In genomic region chr3:48715179-48715800, GRCh38 we compare ENCODE assay signal across 8 cellular contexts. TPM values are rescaled to one million over a fixed set of nuclear protein-coding genes. Genes with fewer than 3 reads are reported as not detected.
DNase-seq lines count a peak whose midpoint lies in the region; ATAC-seq and TF ChIP-seq lines count a peak whose summit lies in the region.

No MANE protein-coding gene starts in this region.

- no peak overlapping the region for H3K27ac ChIP-seq in PC-3 (ENCODE audit: low read length)
- no peak overlapping the region for H3K27ac ChIP-seq in SJCRH30

- TF ChIP-seq CTCF in PC-3 (conservative IDR thresholded peaks at IDR 0.05; ENCODE audit: low read depth, low read length) (no peak), epithelial cell of esophagus (IDR thresholded peaks at IDR 0.05; ENCODE audit: insufficient read depth, low read depth, low read length, missing control alignments) (no peak)

- no peaks in the 10 kb centered on the region for H3F3A ChIP-seq in PC-3 (ENCODE audit: low read length, unreplicated experiment)

- no peaks in the 10 kb centered on the region for H3K9me2 ChIP-seq in PC-3 (replicated peaks; ENCODE audit: low read length)

- ATAC-seq in PC-3 (no peak), GM21529 (IDR thresholded peaks at IDR 0.05; ENCODE audit: unreplicated experiment) (no peak), GM18858 (IDR thresholded peaks at IDR 0.05; ENCODE audit: unreplicated experiment) (no peak)

- H2AFZ ChIP-seq in PC-3 (ENCODE audit: low read length) = no peak overlapping the region

- peaks cover 66% of the 10 kb centered on the region for H3K79me2 ChIP-seq in PC-3 (ENCODE audit: low read length)

- POLR2A ChIA-PET in PC-3 (lab: Charles Lee; ENCODE audit: unreplicated experiment) = interaction anchor here (0.6 kb wide), 1 partner anchor 23 kb away, joined by 3 read pairs; no protein-coding TSS in a partner anchor

- H3K9me3 ChIP-seq in PC-3 (ENCODE audit: low read length) (no peaks in the 10 kb centered on the region), SJCRH30 (replicated peaks) (no peaks in the 10 kb centered on the region)

- no TSS peak for BruUV-seq in PC-3 (replicated peaks; lab: Mats Ljungman, UMichigan)

- intact Hi-C loops in PC-3 (cut with micrococcal nuclease) = no loop called here

- H4K20me1 ChIP-seq in PC-3 (ENCODE audit: low read length) = peaks cover 42% of the 10 kb centered on the region

- H3K27me3 ChIP-seq in PC-3 (ENCODE audit: low read length) = no peaks in the 10 kb centered on the region
- no peaks in the 10 kb centered on the region for H3K27me3 ChIP-seq in SJCRH30

- H3K9ac ChIP-seq in PC-3 (ENCODE audit: low read length) = peak overlapping the region; percentile 96

- H3K4me2 ChIP-seq in PC-3 (ENCODE audit: low read length) = peak overlapping the region; percentile 85

- H3K36me3 ChIP-seq in PC-3 (ENCODE audit: low read depth, low read length) = peaks cover 31% of the 10 kb centered on the region
- H3K36me3 ChIP-seq in SJCRH30 = peaks cover 36% of the 10 kb centered on the region

- CTCF ChIA-PET in PC-3 (lab: Charles Lee) = interaction anchor here (0.6 to 2.4 kb wide), 2 partner anchors 25 to 50 kb away, joined by 5 to 7 read pairs; no protein-coding TSS in a partner anchor

- DNase-seq in PC-3 (peak; percentile 23), epithelial cell of esophagus (ENCODE audit: low read depth) (peak; percentile 66), pons (ENCODE audit: low spot score) (peak; percentile 51), NCI-H345 treated with DMSO at 0.1 percent for 48 hours (lab: John Stamatoyannopoulos, UW; ENCODE audit: unreplicated experiment) (no peak), SJCRH30 (no peak)

- H3K4me3 ChIP-seq in GM08714 (ENCODE audit: low read length) (peak overlapping the region; percentile 80), PC-3 (ENCODE audit: low read length) (peak overlapping the region; percentile 88), epithelial cell of esophagus (ENCODE audit: low read length) (peak overlapping the region; percentile 100), SJCRH30 (no peak overlapping the region; the same call in 1 of the 2 replicates)

- peaks cover 8% of the 10 kb centered on the region for H3K4me1 ChIP-seq in PC-3 (ENCODE audit: insufficient read depth, low read length)
- H3K4me1 ChIP-seq in SJCRH30 = peaks cover 3% of the 10 kb centered on the region

RNA-seq across cellular contexts. Expression of gene IP6K2, which starts 1.7 kb away (rescaled TPM):
- 88.1 and 102 TPM in 2 replicates for total RNA-seq in PC-3 (2014; rRNA removed)
- 61.2 and 67.3 TPM in 2 replicates for total RNA-seq in SJCRH30 (2014; rRNA removed; shearing (Covaris generic))

RNA-seq across cellular contexts. Expression of gene NCKIPSD, which starts 29.6 kb away (rescaled TPM):
- 56.3 and 66.8 TPM in 2 replicates for total RNA-seq in PC-3 (2014; rRNA removed)
- 11.8 and 13.7 TPM in 2 replicates for total RNA-seq in SJCRH30 (2014; rRNA removed; shearing (Covaris generic))

RNA-seq across cellular contexts. Expression of gene CELSR3, which starts 52.6 kb away (rescaled TPM):
- total RNA-seq in PC-3 (2014; rRNA removed) = 0.92 and 1.1 TPM in 2 replicates
- total RNA-seq in SJCRH30 (2014; rRNA removed; shearing (Covaris generic)) = 1.1 and 1.7 TPM in 2 replicates

Comparison
In these comparisons a context has a peak if more than half of its experiments do, and no peak if none do; other contexts are left out.
1. DNase-seq: peak in PC-3 (single experiment), epithelial cell of esophagus (single experiment) and pons (single experiment); none in NCI-H345 treated with DMSO at 0.1 percent for 48 hours (single experiment) and SJCRH30 (0 of 2).